9 cellular contexts compared by ENCODE assay signal in genomic region chr17:17724991-17725852, GRCh38. TPM values are rescaled to one million over a fixed set of nuclear protein-coding genes. Genes with fewer than 3 reads are reported as not detected.
A peak's percentile ranks its signal among the peaks of the same experiment; 100 is the strongest.
DNase-seq lines count a peak whose midpoint lies in the region; FAIRE-seq and TF ChIP-seq lines count a peak whose summit lies in the region.
"Had no signal": no experiment of that assay in that cellular context is flagged by ENCODE, and none has a peak within 500 bp of the region (broad histone marks: within the 10 kb centered on the region; RNA-seq: fewer than 3 reads in every experiment).

No MANE protein-coding gene starts in this region.

- no peaks in the 10 kb centered on the region for H3K9me3 Mint-ChIP-seq in progenitor cell of endocrine pancreas (ENCODE audit: low read depth)

- peak overlapping the region; percentile 74 for H3K4me3 Mint-ChIP-seq in progenitor cell of endocrine pancreas (ENCODE audit: low read depth)

- peaks cover 43 to 92% (median 76%) of the 10 kb centered on the region in 4 donors for H3K4me1 ChIP-seq in esophagus muscularis mucosa

- FAIRE-seq in H54 (lab: Jason Lieb, UNC): no peak

- H3K4me3 ChIP-seq in esophagus muscularis mucosa: peak overlapping the region; percentile 58 to 68 (median 64)

- no peak for TF ChIP-seq EP300 in esophagus muscularis mucosa (IDR thresholded peaks at IDR 0.05)

- DNase-seq in ELF-1 (ENCODE audit: low read depth, low spot score) (peak; percentile 63), NCI-H82 treated with DMSO at 0.1 percent for 48 hours (lab: John Stamatoyannopoulos, UW; ENCODE audit: unreplicated experiment) (peak; percentile 41), esophagus muscularis mucosa (ENCODE audit: extremely low spot score) (no peak), progenitor cell of endocrine pancreas (ENCODE audit: low spot score, unreplicated experiment) (no peak), H54 (ENCODE audit: insufficient read length, low spot score) (no peak), T1000 (lab: John Stamatoyannopoulos, UW) (no peak), posterior vena cava (ENCODE audit: low spot score) (no peak), hepatic stellate cell (ENCODE audit: low spot score) (no peak)
- DNase-seq: activated CD4-positive, alpha-beta T cell treated with anti-CD3 and anti-CD28 coated beads for 1 hour had no signal

- H3K36me3 Mint-ChIP-seq in progenitor cell of endocrine pancreas (ENCODE audit: insufficient read depth): no peaks in the 10 kb centered on the region

- peak overlapping the region; percentile 81 for H3K27ac Mint-ChIP-seq in progenitor cell of endocrine pancreas

- no peaks in the 10 kb centered on the region for H3K27me3 ChIP-seq in esophagus muscularis mucosa

- TF ChIP-seq CTCF in esophagus muscularis mucosa (IDR thresholded peaks at IDR 0.05) (no peak), progenitor cell of endocrine pancreas (IDR thresholded peaks at IDR 0.05; ENCODE audit: unreplicated experiment) (no peak)

- TF ChIP-seq POLR2A in esophagus muscularis mucosa (IDR thresholded peaks at IDR 0.05; ENCODE audit: low read depth) (no peak), H54 (IDR thresholded peaks at IDR 0.05; ENCODE audit: low read depth, low read length) (no peak)

- H3K27me3 Mint-ChIP-seq in progenitor cell of endocrine pancreas: peaks cover 17% of the 10 kb centered on the region

- no peaks in the 10 kb centered on the region for H3K9me3 ChIP-seq in esophagus muscularis mucosa

- WGBS in esophagus muscularis mucosa: 66% methylated on average over 7 of the region's 37 CpGs

- peaks cover 26% of the 10 kb centered on the region for H3K4me1 Mint-ChIP-seq in progenitor cell of endocrine pancreas (ENCODE audit: low read depth)

- H3K27ac ChIP-seq in esophagus muscularis mucosa (replicated peaks in 1 of 4): peak overlapping the region; percentile 80 to 85 (median 82)

- H3K36me3 ChIP-seq in esophagus muscularis mucosa: peaks cover 0 to 7% (median 0%) of the 10 kb centered on the region in 4 donors

- intact Hi-C loops in esophagus muscularis mucosa (cut with DNase I): no loop called here
- intact Hi-C loops in posterior vena cava (cut with DNase I): loop anchor here in 1 of 2 donors (5.0 kb wide), 1 partner anchor 43 kb away; the partner anchor contains the start of gene RAI1

RNA-seq across cellular contexts. Expression of gene RAI1, which starts 44.0 kb away (rescaled TPM):
- total RNA-seq in esophagus muscularis mucosa (10 to 100 TPM; 18.7 to 41.3 (median 28.3) TPM), progenitor cell of endocrine pancreas (69.0 and 75.0 TPM in 2 replicates), posterior vena cava (10 to 100 TPM; 25.6 to 36.5 TPM)

Comparison
In these comparisons a context has a peak if more than half of its experiments do, and no peak if none do; other contexts are left out.
1. DNase-seq: peak in ELF-1 (single experiment) and NCI-H82 treated with DMSO at 0.1 percent for 48 hours (single experiment); none in esophagus muscularis mucosa (single experiment), progenitor cell of endocrine pancreas (single experiment), H54 (single experiment), T1000 (single experiment), posterior vena cava (single experiment) and hepatic stellate cell (single experiment).